Comparison of ENCODE assay signal across 13 cellular contexts in the genomic region with DNA sequence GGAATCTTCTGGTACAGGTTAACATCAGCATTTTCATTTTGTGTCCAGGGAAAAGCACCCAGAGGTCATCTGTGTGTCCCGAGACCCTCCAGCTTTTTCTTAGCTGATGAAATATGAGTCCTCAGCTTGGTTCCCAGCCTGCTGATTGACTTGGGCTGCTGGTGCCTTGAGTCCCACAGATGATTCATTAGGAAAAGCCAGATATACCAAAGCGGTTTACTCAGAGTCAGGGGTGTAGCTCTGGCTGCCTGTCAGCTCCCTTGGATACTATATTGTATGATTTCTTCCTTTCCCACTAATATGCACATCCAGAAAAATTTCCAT. TPM values are rescaled to one million over a fixed set of nuclear protein-coding genes. Genes with fewer than 3 reads are reported as not detected.
DNase-seq lines count a peak whose midpoint lies in the region; ATAC-seq and TF ChIP-seq lines count a peak whose summit lies in the region.
"Had no signal": no experiment of that assay in that cellular context is flagged by ENCODE, and none has a peak within 500 bp of the region (broad histone marks: within the 10 kb centered on the region; RNA-seq: fewer than 3 reads in every experiment).

No MANE protein-coding gene starts in this region.

- no peaks in the 10 kb centered on the region for H3K4me1 ChIP-seq in lower lobe of right lung

- intact Hi-C loops in lower lobe of right lung (cut with DNase I): no loop called here

- H3K27ac ChIP-seq in epithelial cell of prostate (peak overlapping the region; percentile 85), lower lobe of right lung (peak overlapping the region; percentile 20)
- H3K27ac ChIP-seq: WERI-Rb-1 had no signal

- TF ChIP-seq CTCF in lower lobe of right lung (IDR thresholded peaks at IDR 0.05): no peak

- peak; percentile 34 to 37 for ATAC-seq in lower lobe of right lung

- DNase-seq in A172 (ENCODE audit: low spot score) (peak; percentile 44), M059J (ENCODE audit: low read depth) (peak; percentile 65), epithelial cell of prostate (ENCODE audit: low read depth, low spot score) (no peak), lower lobe of right lung (no peak), DMS53 (lab: John Stamatoyannopoulos, UW) (no peak), DMS153 (lab: John Stamatoyannopoulos, UW) (no peak), DMS79 (lab: John Stamatoyannopoulos, UW) (no peak), NAMALWA (ENCODE audit: low spot score) (no peak)
- DNase-seq: dermis blood vessel endothelial cell; NCI-H1436 treated with DMSO at 0.1 percent for 48 hours; stimulated activated CD4-positive, alpha-beta T cell treated with anti-CD3 and anti-CD28 coated beads, Interleukin-2, amount 100 ng/mL, for 24 hours; WERI-Rb-1 had no signal

- peaks cover 65% of the 10 kb centered on the region for H3K36me3 ChIP-seq in lower lobe of right lung
- H3K36me3 ChIP-seq: WERI-Rb-1 had no signal

- no peaks in the 10 kb centered on the region for H3K27me3 ChIP-seq in lower lobe of right lung (ENCODE audit: low read depth)

- H3K4me3 ChIP-seq in lower lobe of right lung: no peak overlapping the region

- H3K9me3 ChIP-seq in lower lobe of right lung: no peaks in the 10 kb centered on the region

RNA-seq across cellular contexts. Expression of gene MAB21L3, which starts 43.7 kb away (rescaled TPM):
- not detected in 2 replicates for total RNA-seq in A172 (2014; rRNA removed; shearing (Covaris generic))
- total RNA-seq in M059J (2014; rRNA removed; shearing (Covaris generic)): 0.10 TPM in 1 of 2 replicates, not detected in the other
- total RNA-seq in lower lobe of right lung: 1.2 TPM
- total RNA-seq: activated T-helper 1 cell treated with anti-CD3 and anti-CD28 coated beads, Interleukin-12 subunit alpha, Interleukin-12 subunit beta, Interleukin-2, Interleukin-4 antibody, amounts not matched to agents 30 ng/mL and 10 ng/mL and 1 ng/mL, durations not matched to agents 14 hours and 24 hours and 36 hours had no signal

Comparison
In these comparisons a context has a peak if more than half of its experiments do, and no peak if none do; other contexts are left out.
1. DNase-seq: peak in A172 (single experiment) and M059J (single experiment); none in epithelial cell of prostate (single experiment), lower lobe of right lung (single experiment), DMS53 (single experiment), DMS153 (single experiment), DMS79 (single experiment) and NAMALWA (single experiment).